8 cellular contexts compared by ENCODE assay signal in the genomic region with DNA sequence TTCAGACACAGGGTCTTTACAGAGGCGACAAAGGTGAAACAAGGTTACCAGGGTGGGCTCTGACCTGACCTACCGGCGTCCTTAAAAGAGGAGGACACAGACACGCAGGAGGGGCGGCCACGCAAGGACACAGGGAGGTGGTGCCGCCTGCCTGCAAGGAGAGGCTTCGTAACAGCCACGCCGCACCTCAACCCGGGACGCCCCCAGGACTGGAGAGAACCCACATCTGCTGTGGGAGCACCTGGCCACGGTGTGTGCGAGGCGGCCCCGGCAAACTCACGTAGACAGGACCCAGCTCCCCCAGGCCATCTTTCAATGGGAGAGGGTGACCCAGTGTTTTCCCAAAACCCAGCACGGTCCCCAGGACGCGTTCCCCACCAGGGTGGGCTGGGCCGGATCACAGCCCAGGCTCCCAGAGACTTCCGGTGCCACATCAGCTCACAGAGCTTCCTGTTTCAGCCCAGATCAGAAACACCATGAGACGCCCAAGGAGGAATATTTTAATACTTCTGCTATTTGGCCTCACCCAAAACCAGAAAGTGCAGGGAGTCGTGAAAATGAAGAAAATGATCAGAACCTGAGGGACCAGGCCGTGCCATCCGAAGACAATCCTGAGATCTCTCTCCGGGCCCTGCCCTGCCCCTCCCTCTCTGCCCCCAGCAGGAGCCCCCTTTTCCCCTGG.
DNase-seq lines count a peak whose midpoint lies in the region; ATAC-seq lines count a peak whose summit lies in the region.
"Not testable (repeated sequence)": the region's sequence is repeated elsewhere in the genome, so short reads cannot be mapped to it uniquely, and the experiment has no call there.

No MANE protein-coding gene starts in this region.

- not testable (repeated sequence) for H3K36me3 ChIP-seq in BLaER1

- not testable (repeated sequence) for H3K27ac ChIP-seq in BLaER1

- not testable (repeated sequence) for H3K27me3 ChIP-seq in BLaER1

- not testable (repeated sequence) for H3K27me3 Mint-ChIP-seq in IgD-negative memory B cell; activated CD4-positive, alpha-beta T cell treated with anti-CD3 and anti-CD28 coated beads for 36 hours; activated T-cell treated with anti-CD3 and anti-CD28 coated beads, Interleukin-2, amount 50 U/mL, for 4 hours (ENCODE audit: low read depth); activated naive CD8-positive, alpha-beta T cell treated with anti-CD3 and anti-CD28 coated beads for 36 hours; immature natural killer cell (ENCODE audit: low read depth in 3 of 3); natural killer cell treated with Interleukin-12 subunit alpha and Interleukin-12 subunit beta and Interleukin-15 and Interleukin-18, amount 100 ng/mL, for 72 hours

- DNase-seq in activated CD4-positive, alpha-beta T cell treated with anti-CD3 and anti-CD28 coated beads for 36 hours; activated T-cell treated with anti-CD3 and anti-CD28 coated beads, Interleukin-2, amount 50 U/mL, for 4 hours; immature natural killer cell; natural killer cell treated with Interleukin-12 subunit alpha and Interleukin-12 subunit beta and Interleukin-15 and Interleukin-18, amount 100 ng/mL, for 72 hours (ENCODE audit: low spot score): not testable (repeated sequence)
- peak; percentile 41 for DNase-seq in activated naive CD8-positive, alpha-beta T cell treated with anti-CD3 and anti-CD28 coated beads for 36 hours
- peak; percentile 38 for DNase-seq in stimulated activated CD4-positive, alpha-beta T cell treated with anti-CD3 and anti-CD28 coated beads, Interleukin-4, amount 100 ng/mL, for 24 hours

- peaks cover 12% of the 10 kb centered on the region for H3K4me1 ChIP-seq in BLaER1

- H3K27ac Mint-ChIP-seq in IgD-negative memory B cell: peak overlapping the region; percentile 89 to 98 (median 93)
- H3K27ac Mint-ChIP-seq in activated CD4-positive, alpha-beta T cell treated with anti-CD3 and anti-CD28 coated beads for 36 hours: peak overlapping the region; percentile 94
- peak overlapping the region; percentile 94 for H3K27ac Mint-ChIP-seq in activated naive CD8-positive, alpha-beta T cell treated with anti-CD3 and anti-CD28 coated beads for 36 hours
- H3K27ac Mint-ChIP-seq in immature natural killer cell: peak overlapping the region; percentile 78 to 94 (median 90)
- peak overlapping the region; percentile 41 to 95 for H3K27ac Mint-ChIP-seq in natural killer cell treated with Interleukin-12 subunit alpha and Interleukin-12 subunit beta and Interleukin-15 and Interleukin-18, amount 100 ng/mL, for 72 hours

- H3K4me3 ChIP-seq in BLaER1: not testable (repeated sequence)

- POLR2A ChIA-PET in activated CD4-positive, alpha-beta T cell treated with anti-CD3 and anti-CD28 coated beads for 36 hours (lab: Charles Lee): not testable (repeated sequence)

- H3K9me3 Mint-ChIP-seq in IgD-negative memory B cell; activated CD4-positive, alpha-beta T cell treated with anti-CD3 and anti-CD28 coated beads for 36 hours (ENCODE audit: low read depth); activated T-cell treated with anti-CD3 and anti-CD28 coated beads, Interleukin-2, amount 50 U/mL, for 4 hours; activated naive CD8-positive, alpha-beta T cell treated with anti-CD3 and anti-CD28 coated beads for 36 hours; immature natural killer cell; natural killer cell treated with Interleukin-12 subunit alpha and Interleukin-12 subunit beta and Interleukin-15 and Interleukin-18, amount 100 ng/mL, for 72 hours: not testable (repeated sequence)

- intact Hi-C loops in activated CD4-positive, alpha-beta T cell treated with anti-CD3 and anti-CD28 coated beads for 36 hours (cut with DNase I, micrococcal nuclease): not testable (repeated sequence)

- peak overlapping the region; percentile 61 for H3K4me2 ChIP-seq in BLaER1

- H3K4me3 Mint-ChIP-seq in IgD-negative memory B cell (peak overlapping the region; percentile 61 to 93 (median 81)), immature natural killer cell (peak overlapping the region; percentile 71 to 89 (median 76))
- H3K4me3 Mint-ChIP-seq in activated CD4-positive, alpha-beta T cell treated with anti-CD3 and anti-CD28 coated beads for 36 hours: peak overlapping the region; percentile 71
- H3K4me3 Mint-ChIP-seq in activated T-cell treated with anti-CD3 and anti-CD28 coated beads, Interleukin-2, amount 50 U/mL, for 4 hours: peak overlapping the region; percentile 76
- peak overlapping the region; percentile 84 for H3K4me3 Mint-ChIP-seq in activated naive CD8-positive, alpha-beta T cell treated with anti-CD3 and anti-CD28 coated beads for 36 hours
- H3K4me3 Mint-ChIP-seq in natural killer cell treated with Interleukin-12 subunit alpha and Interleukin-12 subunit beta and Interleukin-15 and Interleukin-18, amount 100 ng/mL, for 72 hours: peak overlapping the region; percentile 69

- H3K9ac ChIP-seq in BLaER1: not testable (repeated sequence)

- H3K9me3 ChIP-seq in BLaER1: not testable (repeated sequence)

- CTCF ChIA-PET in activated CD4-positive, alpha-beta T cell treated with anti-CD3 and anti-CD28 coated beads for 36 hours (lab: Charles Lee): not testable (repeated sequence)

- not testable (repeated sequence) for H4K20me1 ChIP-seq in BLaER1

- H3K4me1 Mint-ChIP-seq in IgD-negative memory B cell (peaks cover 4 to 11% (median 8%) of the 10 kb centered on the region in 3 donors), immature natural killer cell (peaks cover 12 to 17% of the 10 kb centered on the region in 2 donors)
- not testable (repeated sequence) for H3K4me1 Mint-ChIP-seq in activated CD4-positive, alpha-beta T cell treated with anti-CD3 and anti-CD28 coated beads for 36 hours; activated naive CD8-positive, alpha-beta T cell treated with anti-CD3 and anti-CD28 coated beads for 36 hours; natural killer cell treated with Interleukin-12 subunit alpha and Interleukin-12 subunit beta and Interleukin-15 and Interleukin-18, amount 100 ng/mL, for 72 hours (ENCODE audit: low read depth in 2 of 2)
- H3K4me1 Mint-ChIP-seq in activated T-cell treated with anti-CD3 and anti-CD28 coated beads, Interleukin-2, amount 50 U/mL, for 4 hours (ENCODE audit: low read depth): peaks cover 11% of the 10 kb centered on the region

- peak; percentile 20 for ATAC-seq in activated CD4-positive, alpha-beta T cell treated with anti-CD3 and anti-CD28 coated beads for 36 hours
- peak in 1 of 2 donors; percentile 7 for ATAC-seq in activated T-cell treated with anti-CD3 and anti-CD28 coated beads, Interleukin-2, amount 50 U/mL, for 4 hours
- ATAC-seq in natural killer cell treated with Interleukin-12 subunit alpha and Interleukin-12 subunit beta and Interleukin-15 and Interleukin-18, amount 100 ng/mL, for 72 hours: peak in 1 of 2 donors; percentile 26

- H3K36me3 Mint-ChIP-seq in IgD-negative memory B cell; activated CD4-positive, alpha-beta T cell treated with anti-CD3 and anti-CD28 coated beads for 36 hours (ENCODE audit: low read depth); activated T-cell treated with anti-CD3 and anti-CD28 coated beads, Interleukin-2, amount 50 U/mL, for 4 hours (ENCODE audit: insufficient read depth); activated naive CD8-positive, alpha-beta T cell treated with anti-CD3 and anti-CD28 coated beads for 36 hours; immature natural killer cell; natural killer cell treated with Interleukin-12 subunit alpha and Interleukin-12 subunit beta and Interleukin-15 and Interleukin-18, amount 100 ng/mL, for 72 hours: not testable (repeated sequence)
